29 cellular contexts compared by ENCODE assay signal in genomic region chr6:124679392-124679791, GRCh38.
DNase-seq lines count a peak whose midpoint lies in the region; ATAC-seq, FAIRE-seq and TF ChIP-seq lines count a peak whose summit lies in the region.
"Had no signal": no experiment of that assay in that cellular context is flagged by ENCODE, and none has a peak within 500 bp of the region (broad histone marks: within the 10 kb centered on the region; RNA-seq: fewer than 3 reads in every experiment).

No MANE protein-coding gene starts in this region.

- TF ChIP-seq POLR2A in HepG2 (IDR thresholded peaks at IDR 0.05; ENCODE audit: insufficient read depth in 1 of 2, low read depth in 2 of 2, low read length in 2 of 2) (no peak), right lobe of liver (IDR thresholded peaks at IDR 0.05) (no peak)

- H3K4me1 ChIP-seq in HepG2 (ENCODE audit: insufficient read depth, low read length) (no peaks in the 10 kb centered on the region), right lobe of liver (no peaks in the 10 kb centered on the region)
- H3K4me1 ChIP-seq: BE2C, body of pancreas, HAP-1, sigmoid colon, uterus had no signal

- no TSS peak for BruUV-seq in HepG2 (replicated peaks; lab: Mats Ljungman, UMichigan)

- DNase-seq in HepG2 (ENCODE audit: low spot score) (no peak), right lobe of liver (no peak), amniotic epithelial cell (ENCODE audit: low read depth) (peak; percentile 93), fibroblast of pulmonary artery (ENCODE audit: low read depth) (peak; percentile 45), hypothalamus (lab: John Stamatoyannopoulos, UW) (no peak), GF-D8 (lab: John Stamatoyannopoulos, UW) (no peak), dermis blood vessel endothelial cell (no peak)
- DNase-seq: 8988T; activated CD4-positive, alpha-beta T cell treated with anti-CD3 and anti-CD28 coated beads, Interleukin-2, amount 50 U/mL, for 1 hour; activated T-cell treated with anti-CD3 and anti-CD28 coated beads, Interleukin-2, amount 50 U/mL, for 48 hours; BE2C; body of pancreas; CD8-positive, alpha-beta memory T cell; hippocampal formation; immature natural killer cell; NCI-H1092; NCI-H1694 treated with DMSO at 0.1 percent for 48 hours; NCI-H2171; NCI-H526; sigmoid colon; stimulated activated CD4-positive, alpha-beta T cell treated with anti-CD3 and anti-CD28 coated beads, Interleukin-4, amount 100 ng/mL, for 4 hours; stimulated activated naive B cell treated with anti-CD40 and anti-IgM and Interleukin-4, amounts not matched to agents 10 μg/mL and 1 μg/mL and 100 μg/mL, for 72 hours; SW 1271; uterus had no signal

- H3K9me3 ChIP-seq in HepG2 (ENCODE audit: low read length) (peaks cover 49% of the 10 kb centered on the region), right lobe of liver (peaks cover 0 to 12% (median 0%) of the 10 kb centered on the region in 4 donors)
- H3K9me3 ChIP-seq: BE2C, HAP-1 had no signal

- no peak for TF ChIP-seq EP300 in HepG2 (IDR thresholded peaks at IDR 0.05; ENCODE audit: low read depth in 2 of 2, low read length in 2 of 2)
- no peak for TF ChIP-seq EP300 in HepG2 (CRISPR knock-in tag; IDR thresholded peaks at IDR 0.05; ENCODE audit: borderline replicate concordance)

- no peaks in the 10 kb centered on the region for H4K20me1 ChIP-seq in HepG2 (ENCODE audit: insufficient read depth, low read length)

- no peaks in the 10 kb centered on the region for H3K36me3 ChIP-seq in HepG2 (replicated peaks in 1 of 2; ENCODE audit: control insufficient read depth in 1 of 2, insufficient read depth in 2 of 2, low read length in 2 of 2)
- H3K36me3 ChIP-seq in right lobe of liver = no peaks in the 10 kb centered on the region
- H3K36me3 ChIP-seq: BE2C, HAP-1, sigmoid colon, uterus had no signal

- 0% methylated on average over 2 of the region's 2 CpGs for WGBS in HepG2 (ENCODE audit: low lambda C conversion rate)
- 77% methylated on average over 2 of the region's 2 CpGs for WGBS in right lobe of liver (ENCODE audit: insufficient coverage, low coverage, low lambda C conversion rate, missing lambda C conversion rate)

- H3K27me3 ChIP-seq in HepG2 (ENCODE audit: control insufficient read depth in 1 of 2, insufficient read depth in 2 of 2, low read length in 2 of 2) (no peaks in the 10 kb centered on the region), right lobe of liver (no peaks in the 10 kb centered on the region)
- H3K27me3 ChIP-seq: BE2C, body of pancreas, neural progenitor cell, sigmoid colon, uterus had no signal

- H2AFZ ChIP-seq in HepG2 (ENCODE audit: low read length) = no peak overlapping the region
- H2AFZ ChIP-seq: neural progenitor cell had no signal

- H3K9ac ChIP-seq in HepG2 (ENCODE audit: insufficient read depth, low read depth, low read length) = no peak overlapping the region
- H3K9ac ChIP-seq: neural progenitor cell had no signal

- H3K4me2 ChIP-seq in HepG2 (ENCODE audit: low read depth, low read length) = no peak overlapping the region
- H3K4me2 ChIP-seq: neural progenitor cell had no signal

- POLR2A ChIA-PET in HepG2 (lab: Yijun Ruan, JAX) = no interaction called here

- H3K4me3 ChIP-seq in HepG2 (replicated peaks in 1 of 3; ENCODE audit: insufficient read depth in 1 of 3, low read depth in 2 of 3, low read length in 3 of 3) (no peak overlapping the region), right lobe of liver (no peak overlapping the region), fibroblast of pulmonary artery (replicated peaks; ENCODE audit: low read depth, low read length) (no peak overlapping the region)
- H3K4me3 ChIP-seq: body of pancreas, HAP-1, neural progenitor cell, sigmoid colon, uterus had no signal

- in situ Hi-C loops in HepG2 (cut with HindIII; ENCODE audit: extremely low pct_ligation_motif_present, low pct_unique_long_range_greater_than_20kb) = no loop called here

- CTCF ChIA-PET in HepG2 (lab: Yijun Ruan, JAX; ENCODE audit: low intra/inter-chr PET ratio, low total read pairs) = no interaction called here

- H3K79me2 ChIP-seq in HepG2 (ENCODE audit: insufficient read depth, low read length) = no peaks in the 10 kb centered on the region

- H3K27ac ChIP-seq in HepG2 (ENCODE audit: extremely low read length, insufficient read depth, low read length) = no peak overlapping the region
- H3K27ac ChIP-seq in right lobe of liver = no peak overlapping the region
- H3K27ac ChIP-seq: body of pancreas, neural progenitor cell, sigmoid colon, uterus had no signal

- no peak for ATAC-seq in HepG2
- no peak for ATAC-seq in right lobe of liver
- ATAC-seq in GM19328 (IDR thresholded peaks at IDR 0.05; ENCODE audit: unreplicated experiment) = no peak
- ATAC-seq: body of pancreas; stimulated activated naive B cell treated with anti-CD40 and anti-IgM and Interleukin-4, amounts not matched to agents 10 μg/mL and 1 μg/mL and 100 μg/mL, for 72 hours; WTC11 had no signal

- intact Hi-C loops in HepG2 (cut with micrococcal nuclease; ENCODE audit: unreplicated experiment) = no loop called here
- intact Hi-C loops in right lobe of liver (cut with DNase I) = no loop called here

- no peak for TF ChIP-seq CTCF in HepG2 (CRISPR knock-in tag; IDR thresholded peaks at IDR 0.05)
- no peak for TF ChIP-seq CTCF in right lobe of liver (IDR thresholded peaks at IDR 0.05)
- TF ChIP-seq CTCF in fibroblast of pulmonary artery (IDR thresholded peaks at IDR 0.05; ENCODE audit: low read length, missing control alignments) = no peak

- TF ChIP-seq RAD21 in HepG2 (CRISPR knock-in tag; IDR thresholded peaks at IDR 0.05) = no peak

- no peak for FAIRE-seq in HepG2 (lab: Jason Lieb, UNC)
- FAIRE-seq: G401.6 had no signal

TF ChIP-seq in HepG2, 621 proteins besides CTCF, POLR2A, EP300 and RAD21:
- TF ChIP-seq MYPOP (CRISPR knock-in tag; IDR thresholded peaks at IDR 0.05) (no peak), ZNF12 (CRISPR knock-in tag; IDR thresholded peaks at IDR 0.05) (no peak), FOXC1 (CRISPR knock-in tag; IDR thresholded peaks at IDR 0.05; ENCODE audit: borderline replicate concordance) (no peak), ATF7 (IDR thresholded peaks at IDR 0.05) (peak; percentile 51; the same call in 1 of the 2 replicates), ATF7 (CRISPR knock-in tag; IDR thresholded peaks at IDR 0.05) (no peak), SATB2 (CRISPR knock-in tag; IDR thresholded peaks at IDR 0.05) (no peak), KLF13 (CRISPR knock-in tag; IDR thresholded peaks at IDR 0.05) (no peak), CREB1 (IDR thresholded peaks at IDR 0.05) (peak; percentile 55), CREB1 (CRISPR knock-in tag; IDR thresholded peaks at IDR 0.05) (no peak), PTBP1 (IDR thresholded peaks at IDR 0.05; ENCODE audit: low read depth, low read length, poor library complexity, severe bottlenecking) (no peak), KDM4B (CRISPR knock-in tag; IDR thresholded peaks at IDR 0.05) (no peak), ZUFSP (CRISPR knock-in tag; IDR thresholded peaks at IDR 0.05; ENCODE audit: borderline replicate concordance) (no peak)
- TF ChIP-seq, protein P1, sequence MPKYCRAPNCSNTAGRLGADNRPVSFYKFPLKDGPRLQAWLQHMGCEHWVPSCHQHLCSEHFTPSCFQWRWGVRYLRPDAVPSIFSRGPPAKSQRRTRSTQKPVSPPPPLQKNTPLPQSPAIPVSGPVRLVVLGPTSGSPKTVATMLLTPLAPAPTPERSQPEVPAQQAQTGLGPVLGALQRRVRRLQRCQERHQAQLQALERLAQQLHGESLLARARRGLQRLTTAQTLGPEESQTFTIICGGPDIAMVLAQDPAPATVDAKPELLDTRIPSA (CRISPR knock-in tag; IDR thresholded peaks at IDR 0.05; ENCODE audit: borderline replicate concordance) = no peak

Comparison
In these comparisons a context has a peak if more than half of its experiments do, and no peak if none do; other contexts are left out.
1. DNase-seq: peak in amniotic epithelial cell (single experiment) and fibroblast of pulmonary artery (single experiment); none in HepG2 (single experiment), right lobe of liver (0 of 3), hypothalamus (0 of 51), GF-D8 (single experiment) and dermis blood vessel endothelial cell (single experiment).